Comparison of ENCODE assay signal across 20 cellular contexts in the genomic region with DNA sequence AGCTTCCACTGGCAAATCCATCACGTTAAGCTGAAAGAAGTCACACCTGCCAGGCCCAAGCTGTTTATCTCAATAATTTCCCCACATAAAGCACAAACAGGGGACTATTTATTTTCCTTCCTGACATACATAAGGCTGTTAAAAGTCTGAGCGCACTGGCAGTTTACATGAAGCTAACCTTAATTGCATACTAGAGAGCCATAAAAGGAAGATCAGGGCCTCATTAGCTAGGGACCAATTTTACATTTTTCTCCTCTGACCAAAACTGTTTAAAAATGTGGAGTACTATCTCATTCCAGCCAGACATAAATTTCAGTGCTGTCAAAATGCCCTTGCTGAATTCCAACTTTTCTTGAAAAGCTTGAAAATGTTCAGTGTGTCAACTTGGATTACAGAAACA.
A peak's percentile ranks its signal among the peaks of the same experiment; 100 is the strongest.
DNase-seq lines count a peak whose midpoint lies in the region; ATAC-seq and TF ChIP-seq lines count a peak whose summit lies in the region.
"Had no signal": no experiment of that assay in that cellular context is flagged by ENCODE, and none has a peak within 500 bp of the region (broad histone marks: within the 10 kb centered on the region; RNA-seq: fewer than 3 reads in every experiment).

No MANE protein-coding gene starts in this region.

- no peak for ATAC-seq in GM19324 (IDR thresholded peaks at IDR 0.05; ENCODE audit: low FRiP score, unreplicated experiment)
- ATAC-seq: GM23338 had no signal

- H3K23ac ChIP-seq in mesendoderm (ENCODE audit: low read length), result no peak overlapping the region

- H3K4me1 Mint-ChIP-seq in nephron, result peaks cover 19% of the 10 kb centered on the region

- no peak overlapping the region for H4K8ac ChIP-seq in mesendoderm (ENCODE audit: low read depth, low read length)

- TF ChIP-seq CTCF in nephron (IDR thresholded peaks at IDR 0.05; ENCODE audit: unreplicated experiment in 3 of 3), result no peak
- no peak for TF ChIP-seq CTCF in testis (IDR thresholded peaks at IDR 0.05)

- H2BK120ac ChIP-seq in mesendoderm (ENCODE audit: low read depth, low read length), result no peak overlapping the region

- H3K4me3 Mint-ChIP-seq in nephron, result no peak overlapping the region
- H3K4me3 Mint-ChIP-seq: GM23338 had no signal

- no peaks in the 10 kb centered on the region for H3K9me3 ChIP-seq in testis
- H3K9me3 ChIP-seq: MG63 had no signal

- no peak overlapping the region for H3K4ac ChIP-seq in mesendoderm (ENCODE audit: low read depth, low read length)

- no peak overlapping the region for H3K4me3 ChIP-seq in mesendoderm (ENCODE audit: low read length)
- no peak overlapping the region for H3K4me3 ChIP-seq in testis
- H3K4me3 ChIP-seq: GM23338, MG63 had no signal

- no peak overlapping the region for H3K9ac ChIP-seq in mesendoderm (ENCODE audit: low read length)

- H3K36me3 Mint-ChIP-seq in nephron (ENCODE audit: low read depth), result no peaks in the 10 kb centered on the region

- no peak overlapping the region for H2BK15ac ChIP-seq in mesendoderm (replicated peaks; ENCODE audit: low read depth)

- intact Hi-C loops in testis (cut with DNase I; ENCODE audit: low total_unique reads), result no loop called here

- no peak overlapping the region for H3K56ac ChIP-seq in mesendoderm (ENCODE audit: low read length)

- no peak overlapping the region for H3K18ac ChIP-seq in mesendoderm (ENCODE audit: low read length)

- no peaks in the 10 kb centered on the region for H3K27me3 ChIP-seq in mesendoderm (ENCODE audit: insufficient read depth, low read length, poor library complexity)
- no peaks in the 10 kb centered on the region for H3K27me3 ChIP-seq in testis
- H3K27me3 ChIP-seq: MG63 had no signal

- H3K9me3 Mint-ChIP-seq in nephron, result peaks cover 6% of the 10 kb centered on the region
- H3K9me3 Mint-ChIP-seq: GM23338 had no signal

- H4K5ac ChIP-seq in mesendoderm (ENCODE audit: low read length), result no peak overlapping the region

- H2BK5ac ChIP-seq in mesendoderm (ENCODE audit: low read length), result no peak overlapping the region

- TF ChIP-seq POLR2A in testis (IDR thresholded peaks at IDR 0.05), result no peak

- DNase-seq in NCI-H82 (lab: John Stamatoyannopoulos, UW) (peak; percentile 14), NCI-H82 treated with DMSO at 0.1 percent for 48 hours (lab: John Stamatoyannopoulos, UW; ENCODE audit: unreplicated experiment) (no peak), NCI-H2227 (lab: John Stamatoyannopoulos, UW; ENCODE audit: unreplicated experiment) (peak; percentile 17), astrocyte of the hippocampus (ENCODE audit: low read depth, low spot score) (peak; percentile 16), mesendoderm (no peak), testis (no peak)
- DNase-seq: Calu3, DMS79, KBM-7, MG63, NCI-H1092 treated with DMSO at 0.1 percent for 48 hours, NCI-H1694 treated with DMSO at 0.1 percent for 48 hours, NCI-H2171 treated with DMSO at 0.1 percent for 48 hours, NCI-H526 treated with DMSO at 0.1 percent for 48 hours, SHP77 treated with DMSO at 0.1 percent for 48 hours, SW 1271 had no signal

- WGBS in mesendoderm (ENCODE audit: extremely low coverage, insufficient coverage, low lambda C conversion rate), result no CpG with 5 or more reads among the region's 2 CpGs
- 62 to 74% methylated on average over 2 of the region's 2 CpGs for WGBS in testis, 2 donors

- H3K36me3 ChIP-seq in mesendoderm (ENCODE audit: control insufficient read depth, insufficient read depth, low read length) (no peaks in the 10 kb centered on the region), testis (ENCODE audit: low read depth, missing control alignments) (no peaks in the 10 kb centered on the region)
- H3K36me3 ChIP-seq: MG63 had no signal

- H3K4me1 ChIP-seq in mesendoderm (ENCODE audit: control insufficient read depth, low read depth, low read length) (no peaks in the 10 kb centered on the region), testis (no peaks in the 10 kb centered on the region)

- H3K27ac ChIP-seq in mesendoderm (ENCODE audit: low read depth, low read length) (no peak overlapping the region), testis (no peak overlapping the region)
- H3K27ac ChIP-seq: 22Rv1 had no signal

- H3K79me1 ChIP-seq in mesendoderm (ENCODE audit: low read length), result no peaks in the 10 kb centered on the region

- H3K4me2 ChIP-seq in mesendoderm (ENCODE audit: low read length), result no peak overlapping the region
- H3K4me2 ChIP-seq: GM23338 had no signal

- H2AK5ac ChIP-seq in mesendoderm (ENCODE audit: low read length), result no peak overlapping the region

- peak overlapping the region in 2 of 3 experiments; percentile 16 to 49 for H3K27ac Mint-ChIP-seq in nephron
- H3K27ac Mint-ChIP-seq: GM23338 had no signal

- H3K79me2 ChIP-seq in mesendoderm (ENCODE audit: control insufficient read depth, insufficient read depth, low read length), result no peaks in the 10 kb centered on the region

- H3K27me3 Mint-ChIP-seq in nephron (ENCODE audit: low read depth), result no peaks in the 10 kb centered on the region

Comparison
In these comparisons a context has a peak if more than half of its experiments do, and no peak if none do; other contexts are left out.
1. DNase-seq: peak in NCI-H82 (single experiment), NCI-H2227 (single experiment) and astrocyte of the hippocampus (single experiment); none in NCI-H82 treated with DMSO at 0.1 percent for 48 hours (single experiment), mesendoderm (single experiment) and testis (single experiment).